Comparison of ENCODE assay signal across 11 cellular contexts in genomic region chr16:27322858-27323780, GRCh38. TPM values are rescaled to one million over a fixed set of nuclear protein-coding genes. Genes with fewer than 3 reads are reported as not detected.
DNase-seq lines count a peak whose midpoint lies in the region; ATAC-seq and TF ChIP-seq lines count a peak whose summit lies in the region.
"Had no signal": no experiment of that assay in that cellular context is flagged by ENCODE, and none has a peak within 500 bp of the region (broad histone marks: within the 10 kb centered on the region; RNA-seq: fewer than 3 reads in every experiment).

No MANE protein-coding gene starts in this region.

- peaks cover 0 to 35% (median 6%) of the 10 kb centered on the region in 3 donors for H3K36me3 Mint-ChIP-seq in CD8-positive, alpha-beta memory T cell
- peaks cover 35% of the 10 kb centered on the region for H3K36me3 Mint-ChIP-seq in effector memory CD8-positive, alpha-beta T cell (ENCODE audit: insufficient read depth)

- no peak for TF ChIP-seq CTCF in RWPE1 (conservative IDR thresholded peaks at IDR 0.05; ENCODE audit: low read depth)
- TF ChIP-seq CTCF in neutrophil (IDR thresholded peaks at IDR 0.05) = no peak
- no peak for TF ChIP-seq CTCF in brain microvascular endothelial cell (IDR thresholded peaks at IDR 0.05; ENCODE audit: low read depth, low read length, missing control alignments)

- peaks cover 94% of the 10 kb centered on the region for H3K4me1 ChIP-seq in CD8-positive, alpha-beta memory T cell (ENCODE audit: insufficient read depth, low read length)
- H3K4me1 ChIP-seq in neutrophil (ENCODE audit: control insufficient read depth in 1 of 2, insufficient read depth in 1 of 2, low read depth in 1 of 2, low read length in 1 of 2) = peaks cover 98 to 99% of the 10 kb centered on the region in 2 experiments

- H3K27ac ChIP-seq in CD8-positive, alpha-beta memory T cell (ENCODE audit: low read depth, low read length) = no peak overlapping the region
- H3K27ac ChIP-seq in RWPE1 (peak overlapping the region; percentile 98), neutrophil (peak overlapping the region; percentile 99), brain microvascular endothelial cell (no peak overlapping the region)

- no peak overlapping the region for H3K4me3 ChIP-seq in CD8-positive, alpha-beta memory T cell (ENCODE audit: low read length)
- H3K4me3 ChIP-seq in neutrophil (ENCODE audit: low read depth in 1 of 2, low read length in 1 of 2) (no peak overlapping the region), brain microvascular endothelial cell (ENCODE audit: low read depth, low read length) (no peak overlapping the region)

- H3K27me3 ChIP-seq in CD8-positive, alpha-beta memory T cell (ENCODE audit: insufficient read depth, low read length, poor library complexity, severe bottlenecking) = no peaks in the 10 kb centered on the region
- H3K27me3 ChIP-seq in neutrophil (no peaks in the 10 kb centered on the region), brain microvascular endothelial cell (replicated peaks) (no peaks in the 10 kb centered on the region)

- peak in 1 of 5 donors; percentile 28 for DNase-seq in CD8-positive, alpha-beta memory T cell
- DNase-seq in RWPE1 (ENCODE audit: low spot score) (peak; percentile 71), brain microvascular endothelial cell (no peak), DMS114 treated with DMSO at 0.1 percent for 48 hours (lab: John Stamatoyannopoulos, UW; ENCODE audit: unreplicated experiment) (no peak)
- DNase-seq in effector memory CD8-positive, alpha-beta T cell = no peak
- DNase-seq: activated CD4-positive, CD25-positive, alpha-beta regulatory T cell treated with anti-CD3 and anti-CD28 coated beads, Interleukin-2, amount 50 U/mL, for 72 hours; DMS 273 treated with DMSO at 0.1 percent for 48 hours; NCI-H1417 treated with DMSO at 0.1 percent for 48 hours had no signal

- ATAC-seq in effector memory CD8-positive, alpha-beta T cell (replicated peaks) = no peak
- ATAC-seq in HG02610 (IDR thresholded peaks at IDR 0.05; ENCODE audit: unreplicated experiment) (no peak), HG02588 (IDR thresholded peaks at IDR 0.05; ENCODE audit: unreplicated experiment) (no peak)

- POLR2A ChIA-PET in CD8-positive, alpha-beta memory T cell (lab: Charles Lee) = no interaction called here
- POLR2A ChIA-PET in RWPE1 (lab: Yijun Ruan, JAX; ENCODE audit: low non-redundant PET) = no interaction called here

- H3K9me3 Mint-ChIP-seq in CD8-positive, alpha-beta memory T cell = no peaks in the 10 kb centered on the region
- H3K9me3 Mint-ChIP-seq in effector memory CD8-positive, alpha-beta T cell = no peaks in the 10 kb centered on the region

- H3K4me1 Mint-ChIP-seq in CD8-positive, alpha-beta memory T cell = peaks cover 60 to 86% (median 80%) of the 10 kb centered on the region in 3 donors
- H3K4me1 Mint-ChIP-seq in effector memory CD8-positive, alpha-beta T cell (ENCODE audit: low read depth in 2 of 2) = peaks cover 50 to 57% of the 10 kb centered on the region in 2 donors

- H3K4me3 Mint-ChIP-seq in CD8-positive, alpha-beta memory T cell = peak overlapping the region in 1 of 7 donors; percentile 74
- H3K4me3 Mint-ChIP-seq in effector memory CD8-positive, alpha-beta T cell = peak overlapping the region in 1 of 2 donors; percentile 22

- H3K36me3 ChIP-seq in CD8-positive, alpha-beta memory T cell (ENCODE audit: insufficient read depth, low read length) = no peaks in the 10 kb centered on the region
- H3K36me3 ChIP-seq in neutrophil (peaks cover 24% of the 10 kb centered on the region), brain microvascular endothelial cell (replicated peaks) (no peaks in the 10 kb centered on the region)

- peak overlapping the region in 7 of 8 donors; percentile 30 to 85 (median 50) for H3K27ac Mint-ChIP-seq in CD8-positive, alpha-beta memory T cell
- H3K27ac Mint-ChIP-seq in effector memory CD8-positive, alpha-beta T cell = peak overlapping the region; percentile 68 to 77

- in situ Hi-C loops in brain microvascular endothelial cell (cut with HindIII; ENCODE audit: low pct_ligation_motif_present, low sequenced_read_pairs) = no loop called here

- CTCF ChIA-PET in CD8-positive, alpha-beta memory T cell (lab: Charles Lee) = interaction anchor here (1.1 to 1.2 kb wide), 3 partner anchors 13 to 89 kb away, joined by 3 read pairs; no protein-coding TSS in a partner anchor
- CTCF ChIA-PET in RWPE1 (lab: Yijun Ruan, JAX) = interaction anchor here (0.5 to 0.7 kb wide), 3 partner anchors 16 to 59 kb away, joined by 3 to 5 read pairs (median 3); no protein-coding TSS in a partner anchor

- H3K27me3 Mint-ChIP-seq in CD8-positive, alpha-beta memory T cell = no peaks in the 10 kb centered on the region
- no peaks in the 10 kb centered on the region for H3K27me3 Mint-ChIP-seq in effector memory CD8-positive, alpha-beta T cell

- H3K9me3 ChIP-seq in CD8-positive, alpha-beta memory T cell (ENCODE audit: low read length) = no peaks in the 10 kb centered on the region
- no peaks in the 10 kb centered on the region for H3K9me3 ChIP-seq in neutrophil

RNA-seq across cellular contexts. Expression of gene IL4R, which starts 9.3 kb away (rescaled TPM):
- total RNA-seq in CD8-positive, alpha-beta memory T cell = 100 to 1,000 TPM; 140 to 142 TPM
- 41.6 TPM for polyA plus RNA-seq in CD8-positive, alpha-beta memory T cell

RNA-seq across cellular contexts. Expression of gene NSMCE1, which starts 54.5 kb away (rescaled TPM):
- total RNA-seq in CD8-positive, alpha-beta memory T cell = 100 to 1,000 TPM; 103 to 114 TPM
- polyA plus RNA-seq in CD8-positive, alpha-beta memory T cell = 132 TPM

Comparison
In these comparisons a context has a peak if more than half of its experiments do, and no peak if none do; other contexts are left out.
1. H3K27ac ChIP-seq: peak in RWPE1 (single experiment) and neutrophil (single experiment); none in CD8-positive, alpha-beta memory T cell (single experiment) and brain microvascular endothelial cell (single experiment).